In the genomic region with DNA sequence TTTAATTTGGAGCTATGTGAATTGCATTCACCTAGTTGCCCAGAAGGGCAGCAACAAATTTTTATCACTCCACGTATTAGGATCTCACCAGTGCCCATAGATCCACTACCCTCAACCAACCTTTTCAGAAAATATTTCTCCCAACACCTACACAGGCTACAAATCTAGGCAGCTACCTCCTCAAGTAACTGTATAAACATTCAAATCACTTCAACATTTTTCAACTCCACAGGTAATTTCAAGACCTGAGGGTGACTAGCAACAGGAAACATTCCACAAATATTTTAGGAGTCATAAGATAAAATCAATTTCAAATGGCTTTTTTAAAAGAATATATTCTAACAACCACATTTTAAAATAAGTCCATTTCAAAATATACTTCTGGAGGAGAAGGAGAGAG, we compare ENCODE assay signal across 18 cellular contexts. TPM values are rescaled to one million over a fixed set of nuclear protein-coding genes. Genes with fewer than 3 reads are reported as not detected.
DNase-seq lines count a peak whose midpoint lies in the region; ATAC-seq and TF ChIP-seq lines count a peak whose summit lies in the region.
"Had no signal": no experiment of that assay in that cellular context is flagged by ENCODE, and none has a peak within 500 bp of the region (broad histone marks: within the 10 kb centered on the region; RNA-seq: fewer than 3 reads in every experiment).

No MANE protein-coding gene starts in this region.

- CTCF ChIA-PET in activated CD4-positive, alpha-beta T cell treated with anti-CD3 and anti-CD28 coated beads, Interleukin-2, amount 10 ng/mL, durations not matched to agents 7 days and 5 days (lab: Charles Lee), result interaction anchor here (0.6 to 4.1 kb wide), 2 partner anchors 12 to 57 kb away, joined by 3 to 22 read pairs; a partner anchor contains a TSS
- CTCF ChIA-PET in PC-3 (lab: Charles Lee), result interaction anchor here (1.4 kb wide), 1 partner anchor 393 kb away, joined by 7 read pairs; no protein-coding TSS in a partner anchor

- H3K4me3 ChIP-seq in PC-3 (ENCODE audit: low read length), result no peak overlapping the region
- no peak overlapping the region for H3K4me3 ChIP-seq in neutrophil (ENCODE audit: low read depth in 1 of 2, low read length in 1 of 2)
- H3K4me3 ChIP-seq: skin epidermis, vagina had no signal

- peaks cover 25% of the 10 kb centered on the region for H3F3A ChIP-seq in PC-3 (ENCODE audit: low read length, unreplicated experiment)

- H3K9me3 Mint-ChIP-seq in activated CD4-positive, alpha-beta T cell treated with anti-CD3 and anti-CD28 coated beads, Interleukin-2, amount 10 ng/mL, durations not matched to agents 7 days and 5 days, result no peaks in the 10 kb centered on the region
- no peaks in the 10 kb centered on the region for H3K9me3 Mint-ChIP-seq in central memory CD8-positive, alpha-beta T cell
- H3K9me3 Mint-ChIP-seq: activated T-cell treated with anti-CD3 and anti-CD28 coated beads, Interleukin-2, amount 50 U/mL, for 4 hours; dendritic cell treated with granulocyte-macrophage colony-stimulating factor and Interleukin-4, amounts not matched to agents 40 ng/mL and 50 ng/mL, for 4 days had no signal

- no peaks in the 10 kb centered on the region for H3K27me3 Mint-ChIP-seq in activated CD4-positive, alpha-beta T cell treated with anti-CD3 and anti-CD28 coated beads, Interleukin-2, amount 10 ng/mL, durations not matched to agents 7 days and 5 days
- H3K27me3 Mint-ChIP-seq in central memory CD8-positive, alpha-beta T cell, result no peaks in the 10 kb centered on the region

- peaks cover 2% of the 10 kb centered on the region for H3K36me3 Mint-ChIP-seq in activated CD4-positive, alpha-beta T cell treated with anti-CD3 and anti-CD28 coated beads, Interleukin-2, amount 10 ng/mL, durations not matched to agents 7 days and 5 days (ENCODE audit: low read depth)
- H3K36me3 Mint-ChIP-seq in central memory CD8-positive, alpha-beta T cell (ENCODE audit: insufficient read depth), result peaks cover 11% of the 10 kb centered on the region

- peak overlapping the region; percentile 6; the same call in 1 of the 2 replicates for H2AFZ ChIP-seq in PC-3 (ENCODE audit: low read length)

- no peak for TF ChIP-seq CTCF in PC-3 (conservative IDR thresholded peaks at IDR 0.05; ENCODE audit: low read depth, low read length)
- no peak for TF ChIP-seq CTCF in neutrophil (IDR thresholded peaks at IDR 0.05)

- H3K27ac Mint-ChIP-seq in activated CD4-positive, alpha-beta T cell treated with anti-CD3 and anti-CD28 coated beads, Interleukin-2, amount 10 ng/mL, durations not matched to agents 7 days and 5 days, result peak overlapping the region; percentile 26
- H3K27ac Mint-ChIP-seq in central memory CD8-positive, alpha-beta T cell (ENCODE audit: low read depth), result peak overlapping the region; percentile 74
- H3K27ac Mint-ChIP-seq: dendritic cell treated with granulocyte-macrophage colony-stimulating factor and Interleukin-4, amounts not matched to agents 40 ng/mL and 50 ng/mL, for 4 days had no signal

- peak overlapping the region; percentile 27 for H3K4me2 ChIP-seq in PC-3 (ENCODE audit: low read length)

- no TSS peak for BruUV-seq in PC-3 (replicated peaks; lab: Mats Ljungman, UMichigan)

- intact Hi-C loops in PC-3 (cut with micrococcal nuclease), result no loop called here

- POLR2A ChIA-PET in activated CD4-positive, alpha-beta T cell treated with anti-CD3 and anti-CD28 coated beads, Interleukin-2, amount 10 ng/mL, durations not matched to agents 7 days and 5 days (lab: Charles Lee), result no interaction called here
- POLR2A ChIA-PET in PC-3 (lab: Charles Lee; ENCODE audit: unreplicated experiment), result interaction anchor here (0.6 to 0.7 kb wide), 2 partner anchors 34 to 435 kb away, joined by 3 to 12 read pairs; no protein-coding TSS in a partner anchor

- no peak for DNase-seq in activated CD4-positive, alpha-beta T cell treated with anti-CD3 and anti-CD28 coated beads, Interleukin-2, amount 10 ng/mL, durations not matched to agents 7 days and 5 days
- DNase-seq in activated CD4-positive, alpha-beta T cell treated with anti-CD3 and anti-CD28 coated beads, Interleukin-2, amount 50 U/mL, for 48 hours, result no peak
- peak; percentile 65 for DNase-seq in PC-3
- DNase-seq in central memory CD8-positive, alpha-beta T cell (ENCODE audit: low spot score in 2 of 2), result no peak
- DNase-seq in NCI-H1417 treated with DMSO at 0.1 percent for 48 hours (lab: John Stamatoyannopoulos, UW), result no peak
- no peak for DNase-seq in NCI-H1105 (lab: John Stamatoyannopoulos, UW)
- DNase-seq: activated CD4-positive, CD25-positive, alpha-beta regulatory T cell; activated T-cell treated with anti-CD3 and anti-CD28 coated beads, Interleukin-2, amount 50 U/mL, for 4 hours; hippocampal formation; KG1; NCI-H1694 treated with DMSO at 0.1 percent for 48 hours; stimulated activated naive CD4-positive, alpha-beta T cell treated with Interleukin-2 at 50 U/mL for 16 hours had no signal

- H3K9ac ChIP-seq in PC-3 (ENCODE audit: low read length), result peak overlapping the region; percentile 14

- H3K9me3 ChIP-seq in PC-3 (ENCODE audit: low read length), result no peaks in the 10 kb centered on the region
- no peaks in the 10 kb centered on the region for H3K9me3 ChIP-seq in neutrophil
- H3K9me3 ChIP-seq: vagina had no signal

- H3K27me3 ChIP-seq in PC-3 (ENCODE audit: low read length) (no peaks in the 10 kb centered on the region), neutrophil (no peaks in the 10 kb centered on the region)
- H3K27me3 ChIP-seq: vagina had no signal

- peaks cover 63% of the 10 kb centered on the region for H3K4me1 ChIP-seq in PC-3 (ENCODE audit: insufficient read depth, low read length)
- peaks cover 34 to 41% of the 10 kb centered on the region in 2 experiments for H3K4me1 ChIP-seq in neutrophil (ENCODE audit: control insufficient read depth in 1 of 2, insufficient read depth in 1 of 2, low read depth in 1 of 2, low read length in 1 of 2)

- peaks cover 47% of the 10 kb centered on the region for H3K4me1 Mint-ChIP-seq in activated CD4-positive, alpha-beta T cell treated with anti-CD3 and anti-CD28 coated beads, Interleukin-2, amount 10 ng/mL, durations not matched to agents 7 days and 5 days
- H3K4me1 Mint-ChIP-seq in central memory CD8-positive, alpha-beta T cell, result peaks cover 29% of the 10 kb centered on the region

- H3K36me3 ChIP-seq in PC-3 (ENCODE audit: low read depth, low read length) (no peaks in the 10 kb centered on the region), neutrophil (no peaks in the 10 kb centered on the region)
- H3K36me3 ChIP-seq: vagina had no signal

- ATAC-seq in PC-3, result no peak
- no peak for ATAC-seq in central memory CD8-positive, alpha-beta T cell (replicated peaks; ENCODE audit: extremely low read depth, poor library complexity, severe bottlenecking)
- ATAC-seq in GM18498 (IDR thresholded peaks at IDR 0.05; ENCODE audit: unreplicated experiment), result no peak
- ATAC-seq: activated T-cell treated with anti-CD3 and anti-CD28 coated beads, Interleukin-2, amount 50 U/mL, for 4 hours; SK-N-SH treated with all-trans-retinoic acid at 6 μM for 48 hours had no signal

- no peaks in the 10 kb centered on the region for H3K9me2 ChIP-seq in PC-3 (replicated peaks; ENCODE audit: low read length)

- no peak overlapping the region for H3K4me3 Mint-ChIP-seq in activated CD4-positive, alpha-beta T cell treated with anti-CD3 and anti-CD28 coated beads, Interleukin-2, amount 10 ng/mL, durations not matched to agents 7 days and 5 days
- H3K4me3 Mint-ChIP-seq in central memory CD8-positive, alpha-beta T cell, result no peak overlapping the region
- H3K4me3 Mint-ChIP-seq: activated T-cell treated with anti-CD3 and anti-CD28 coated beads, Interleukin-2, amount 50 U/mL, for 4 hours; dendritic cell treated with granulocyte-macrophage colony-stimulating factor and Interleukin-4, amounts not matched to agents 40 ng/mL and 50 ng/mL, for 4 days had no signal

- no peaks in the 10 kb centered on the region for H3K79me2 ChIP-seq in PC-3 (ENCODE audit: low read length)

- H3K27ac ChIP-seq in PC-3 (ENCODE audit: low read length), result peak overlapping the region; percentile 96
- peak overlapping the region; percentile 27 for H3K27ac ChIP-seq in neutrophil
- H3K27ac ChIP-seq: vagina had no signal

- no peaks in the 10 kb centered on the region for H4K20me1 ChIP-seq in PC-3 (ENCODE audit: low read length)

RNA-seq across cellular contexts. Expression of a gene that starts 12.9 kb away (rescaled TPM):
- total RNA-seq in activated CD4-positive, alpha-beta T cell treated with anti-CD3 and anti-CD28 coated beads, Interleukin-2, amount 10 ng/mL, durations not matched to agents 7 days and 5 days, result 1 to 10 TPM; 3.8 to 3.9 TPM
- 181 and 218 TPM in 2 replicates for total RNA-seq in PC-3 (2014; rRNA removed)

Comparison
In these comparisons a context has a peak if more than half of its experiments do, and no peak if none do; other contexts are left out.
1. RNA of a gene that starts 12.9 kb away (total RNA-seq): 181 to 218 TPM in PC-3; 3.8 to 3.9 TPM in activated CD4-positive, alpha-beta T cell treated with anti-CD3 and anti-CD28 coated beads, Interleukin-2, amount 10 ng/mL, durations not matched to agents 7 days and 5 days; every median in the first group is over 10 times any median in the second.